12 cellular contexts compared by ENCODE assay signal in genomic region chr9:72633966-72634365, GRCh38.
DNase-seq lines count a peak whose midpoint lies in the region; ATAC-seq, FAIRE-seq and TF ChIP-seq lines count a peak whose summit lies in the region.
"Had no signal": no experiment of that assay in that cellular context is flagged by ENCODE, and none has a peak within 500 bp of the region (broad histone marks: within the 10 kb centered on the region; RNA-seq: fewer than 3 reads in every experiment).

No MANE protein-coding gene starts in this region.

- no peaks in the 10 kb centered on the region for H3K27me3 Mint-ChIP-seq in astrocyte (ENCODE audit: low read depth, unreplicated experiment)
- peaks cover 0 to 14% (median 5%) of the 10 kb centered on the region in 5 donors for H3K27me3 Mint-ChIP-seq in naive thymus-derived CD4-positive, alpha-beta T cell

- peaks cover 3% of the 10 kb centered on the region for H3K4me1 Mint-ChIP-seq in astrocyte (ENCODE audit: low read depth, unreplicated experiment)
- peaks cover 0 to 12% (median 0%) of the 10 kb centered on the region in 7 donors for H3K4me1 Mint-ChIP-seq in naive thymus-derived CD4-positive, alpha-beta T cell

- TF ChIP-seq CTCF in astrocyte (IDR thresholded peaks at IDR 0.05; ENCODE audit: insufficient read depth, low read depth, low read length) (no peak), uterus (IDR thresholded peaks at IDR 0.05) (no peak)

- H3K27ac ChIP-seq in astrocyte (ENCODE audit: low read depth, low read length), result no peak overlapping the region
- H3K27ac ChIP-seq in naive thymus-derived CD4-positive, alpha-beta T cell (ENCODE audit: low read depth, low read length), result no peak overlapping the region
- H3K27ac ChIP-seq in uterus, result no peak overlapping the region

- peak; percentile 36 for ATAC-seq in HG03565 (IDR thresholded peaks at IDR 0.05; ENCODE audit: unreplicated experiment)
- ATAC-seq in naive thymus-derived CD4-positive, alpha-beta T cell, result peak; percentile 20
- ATAC-seq: HepG2 had no signal

- no peaks in the 10 kb centered on the region for H4K20me1 ChIP-seq in astrocyte (ENCODE audit: insufficient read depth, low read length)

- H3K4me1 ChIP-seq in astrocyte (ENCODE audit: insufficient read depth, low read length) (no peaks in the 10 kb centered on the region), uterus (no peaks in the 10 kb centered on the region)
- no peaks in the 10 kb centered on the region for H3K4me1 ChIP-seq in naive thymus-derived CD4-positive, alpha-beta T cell (ENCODE audit: control insufficient read depth in 2 of 2, insufficient read depth in 2 of 2, low read length in 2 of 2)

- peaks cover 15% of the 10 kb centered on the region for H3K9me3 Mint-ChIP-seq in astrocyte (ENCODE audit: unreplicated experiment)
- H3K9me3 Mint-ChIP-seq in naive thymus-derived CD4-positive, alpha-beta T cell, result peaks cover 0 to 12% (median 6%) of the 10 kb centered on the region in 11 donors

- H3K4me2 ChIP-seq in astrocyte (ENCODE audit: low read length), result no peak overlapping the region

- TF ChIP-seq POLR2A in uterus (IDR thresholded peaks at IDR 0.05), result no peak

- CTCF ChIA-PET in naive thymus-derived CD4-positive, alpha-beta T cell (lab: Charles Lee), result no interaction called here

- peak overlapping the region; percentile 38 for H3K27ac Mint-ChIP-seq in astrocyte (ENCODE audit: unreplicated experiment)
- peak overlapping the region in 1 of 9 donors; percentile 45 for H3K27ac Mint-ChIP-seq in naive thymus-derived CD4-positive, alpha-beta T cell

- no peak for FAIRE-seq in astrocyte (lab: Jason Lieb, UNC)
- FAIRE-seq: endometrium, HepG2 had no signal

- intact Hi-C loops in naive thymus-derived CD4-positive, alpha-beta T cell (cut with micrococcal nuclease), result no loop called here
- intact Hi-C loops in uterus (cut with DNase I; ENCODE audit: low total_unique reads), result no loop called here

- H2AFZ ChIP-seq in astrocyte (ENCODE audit: low read depth, low read length), result no peak overlapping the region

- H3K36me3 ChIP-seq in astrocyte (ENCODE audit: insufficient read depth, low read length), result no peaks in the 10 kb centered on the region
- H3K36me3 ChIP-seq in naive thymus-derived CD4-positive, alpha-beta T cell (ENCODE audit: control insufficient read depth in 2 of 3, insufficient read depth in 3 of 3, low read length in 3 of 3), result no peaks in the 10 kb centered on the region
- no peaks in the 10 kb centered on the region for H3K36me3 ChIP-seq in uterus

- no peak overlapping the region for H3K9ac ChIP-seq in astrocyte (ENCODE audit: low read length)

- H3K9me3 ChIP-seq in astrocyte (ENCODE audit: insufficient read depth, low read depth, low read length) (peaks cover 8% of the 10 kb centered on the region), uterus (no peaks in the 10 kb centered on the region)
- H3K9me3 ChIP-seq in naive thymus-derived CD4-positive, alpha-beta T cell (ENCODE audit: control insufficient read depth in 2 of 3, low read length in 3 of 3), result no peaks in the 10 kb centered on the region

- no peaks in the 10 kb centered on the region for H3K27me3 ChIP-seq in astrocyte (ENCODE audit: insufficient read depth, low read length)
- no peaks in the 10 kb centered on the region for H3K27me3 ChIP-seq in naive thymus-derived CD4-positive, alpha-beta T cell (ENCODE audit: control insufficient read depth in 2 of 2, insufficient read depth in 2 of 2, low read length in 2 of 2)
- H3K27me3 ChIP-seq in uterus, result no peaks in the 10 kb centered on the region

- DNase-seq in CD1c-positive myeloid dendritic cell (ENCODE audit: extremely low spot score) (peak; percentile 93), astrocyte (ENCODE audit: low read depth) (peak; percentile 75), NCI-H2107 (lab: John Stamatoyannopoulos, UW) (no peak), COLO668 (lab: John Stamatoyannopoulos, UW; ENCODE audit: unreplicated experiment) (no peak), SHP77 treated with DMSO at 0.1 percent for 48 hours (lab: John Stamatoyannopoulos, UW) (no peak), uterus (no peak)
- peak in 1 of 9 donors; percentile 40 for DNase-seq in naive thymus-derived CD4-positive, alpha-beta T cell
- DNase-seq: activated gamma-delta T cell, NCI-H526 had no signal

- H3K79me2 ChIP-seq in astrocyte (ENCODE audit: insufficient read depth, low read length), result no peaks in the 10 kb centered on the region

- H3K4me3 Mint-ChIP-seq in astrocyte (ENCODE audit: unreplicated experiment), result no peak overlapping the region
- H3K4me3 Mint-ChIP-seq in naive thymus-derived CD4-positive, alpha-beta T cell, result no peak overlapping the region

- POLR2A ChIA-PET in naive thymus-derived CD4-positive, alpha-beta T cell (lab: Charles Lee), result no interaction called here

- no peak overlapping the region for H3K4me3 ChIP-seq in astrocyte (ENCODE audit: insufficient read depth, low read depth, low read length)
- H3K4me3 ChIP-seq in naive thymus-derived CD4-positive, alpha-beta T cell (ENCODE audit: low read length), result no peak overlapping the region
- H3K4me3 ChIP-seq in uterus, result no peak overlapping the region

- no peaks in the 10 kb centered on the region for H3K36me3 Mint-ChIP-seq in astrocyte (ENCODE audit: low read depth, unreplicated experiment)
- peaks cover 0 to 4% (median 3%) of the 10 kb centered on the region in 5 donors for H3K36me3 Mint-ChIP-seq in naive thymus-derived CD4-positive, alpha-beta T cell

Comparison
In these comparisons a context has a peak if more than half of its experiments do, and no peak if none do; other contexts are left out.
1. DNase-seq: peak in CD1c-positive myeloid dendritic cell (single experiment) and astrocyte (single experiment); none in NCI-H2107 (single experiment), COLO668 (single experiment), SHP77 treated with DMSO at 0.1 percent for 48 hours (single experiment) and uterus (0 of 2).